1 cellular context compared by ENCODE assay signal in the genomic region with DNA sequence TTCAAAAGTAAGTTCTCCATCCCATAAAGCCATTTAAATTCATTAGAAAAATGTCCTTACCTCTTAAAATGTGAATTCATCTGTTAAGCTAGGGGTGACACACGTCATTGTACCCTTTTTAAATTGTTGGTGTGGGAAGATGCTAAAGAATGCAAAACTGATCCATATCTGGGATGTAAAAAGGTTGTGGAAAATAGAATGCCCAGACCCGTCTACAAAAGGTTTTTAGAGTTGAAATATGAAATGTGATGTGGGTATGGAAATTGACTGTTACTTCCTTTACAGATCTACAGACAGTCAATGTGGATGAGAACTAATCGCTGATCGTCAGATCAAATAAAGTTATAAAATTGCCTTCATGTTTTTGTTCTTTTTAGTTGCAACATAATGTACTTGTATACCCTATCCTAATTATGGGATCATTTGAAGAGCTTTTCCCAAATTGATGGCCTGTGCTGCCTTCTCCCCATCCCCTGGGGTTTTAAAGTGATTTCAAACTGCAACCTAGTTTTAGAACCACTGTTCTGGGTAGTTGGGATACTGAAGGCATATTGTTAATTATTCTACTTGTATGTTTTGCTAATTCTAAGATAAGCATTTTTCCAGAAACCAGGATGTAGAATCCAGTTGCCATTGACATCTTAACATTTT.
TF ChIP-seq lines count a peak whose summit lies in the region.

No MANE protein-coding gene starts in this region.

TF ChIP-seq in HepG2, 621 proteins besides CTCF, POLR2A, EP300 and RAD21:
- TF ChIP-seq MBD4 (IDR thresholded peaks at IDR 0.05; ENCODE audit: borderline replicate concordance, low read length) (peak; percentile 79), AGO2 (optimal IDR thresholded peaks at IDR 0.05; ENCODE audit: low read depth, low read length) (peak; percentile 39), MEIS2 (CRISPR knock-in tag; IDR thresholded peaks at IDR 0.05) (no peak), SCMH1 (CRISPR knock-in tag; IDR thresholded peaks at IDR 0.05; ENCODE audit: borderline replicate concordance) (no peak), ZNF451 (CRISPR knock-in tag; IDR thresholded peaks at IDR 0.05) (no peak), POLR2G (IDR thresholded peaks at IDR 0.05; ENCODE audit: low read depth, low read length) (peak; percentile 35; the same call in 1 of the 2 replicates), MAZ (IDR thresholded peaks at IDR 0.05; ENCODE audit: borderline replicate concordance, low read depth, low read length) (no peak), MAZ (CRISPR knock-in tag; IDR thresholded peaks at IDR 0.05; ENCODE audit: low read depth) (no peak), ZNF234 (CRISPR knock-in tag; conservative IDR thresholded peaks at IDR 0.05) (no peak), PPARG (CRISPR knock-in tag; conservative IDR thresholded peaks at IDR 0.05) (no peak), ZNF782 (CRISPR knock-in tag; IDR thresholded peaks at IDR 0.05; ENCODE audit: borderline replicate concordance) (no peak), RBM22 (optimal IDR thresholded peaks at IDR 0.05; ENCODE audit: low read length) (peak; percentile 74), JUNB (CRISPR knock-in tag; IDR thresholded peaks at IDR 0.05; ENCODE audit: borderline replicate concordance) (no peak), ZSCAN12 (CRISPR knock-in tag; IDR thresholded peaks at IDR 0.05) (no peak), NFE2L1 (CRISPR knock-in tag; IDR thresholded peaks at IDR 0.05; ENCODE audit: borderline replicate concordance) (no peak), RBFOX2 (IDR thresholded peaks at IDR 0.05; ENCODE audit: low read depth, low read length) (peak; percentile 32)
- TF ChIP-seq, protein P1, sequence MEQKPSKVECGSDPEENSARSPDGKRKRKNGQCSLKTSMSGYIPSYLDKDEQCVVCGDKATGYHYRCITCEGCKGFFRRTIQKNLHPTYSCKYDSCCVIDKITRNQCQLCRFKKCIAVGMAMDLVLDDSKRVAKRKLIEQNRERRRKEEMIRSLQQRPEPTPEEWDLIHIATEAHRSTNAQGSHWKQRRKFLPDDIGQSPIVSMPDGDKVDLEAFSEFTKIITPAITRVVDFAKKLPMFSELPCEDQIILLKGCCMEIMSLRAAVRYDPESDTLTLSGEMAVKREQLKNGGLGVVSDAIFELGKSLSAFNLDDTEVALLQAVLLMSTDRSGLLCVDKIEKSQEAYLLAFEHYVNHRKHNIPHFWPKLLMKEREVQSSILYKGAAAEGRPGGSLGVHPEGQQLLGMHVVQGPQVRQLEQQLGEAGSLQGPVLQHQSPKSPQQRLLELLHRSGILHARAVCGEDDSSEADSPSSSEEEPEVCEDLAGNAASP (CRISPR knock-in tag; IDR thresholded peaks at IDR 0.05; ENCODE audit: borderline replicate concordance), result no peak
- TF ChIP-seq, protein P2, sequence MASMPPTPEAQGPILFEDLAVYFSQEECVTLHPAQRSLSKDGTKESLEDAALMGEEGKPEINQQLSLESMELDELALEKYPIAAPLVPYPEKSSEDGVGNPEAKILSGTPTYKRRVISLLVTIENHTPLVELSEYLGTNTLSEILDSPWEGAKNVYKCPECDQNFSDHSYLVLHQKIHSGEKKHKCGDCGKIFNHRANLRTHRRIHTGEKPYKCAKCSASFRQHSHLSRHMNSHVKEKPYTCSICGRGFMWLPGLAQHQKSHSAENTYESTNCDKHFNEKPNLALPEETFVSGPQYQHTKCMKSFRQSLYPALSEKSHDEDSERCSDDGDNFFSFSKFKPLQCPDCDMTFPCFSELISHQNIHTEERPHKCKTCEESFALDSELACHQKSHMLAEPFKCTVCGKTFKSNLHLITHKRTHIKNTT (CRISPR knock-in tag; IDR thresholded peaks at IDR 0.05), result no peak
- TF ChIP-seq, protein P3, sequence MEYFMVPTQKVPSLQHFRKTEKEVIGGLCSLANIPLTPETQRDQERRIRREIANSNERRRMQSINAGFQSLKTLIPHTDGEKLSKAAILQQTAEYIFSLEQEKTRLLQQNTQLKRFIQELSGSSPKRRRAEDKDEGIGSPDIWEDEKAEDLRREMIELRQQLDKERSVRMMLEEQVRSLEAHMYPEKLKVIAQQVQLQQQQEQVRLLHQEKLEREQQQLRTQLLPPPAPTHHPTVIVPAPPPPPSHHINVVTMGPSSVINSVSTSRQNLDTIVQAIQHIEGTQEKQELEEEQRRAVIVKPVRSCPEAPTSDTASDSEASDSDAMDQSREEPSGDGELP (IDR thresholded peaks at IDR 0.05; ENCODE audit: borderline replicate concordance, low read depth), result no peak
- TF ChIP-seq, protein P4, sequence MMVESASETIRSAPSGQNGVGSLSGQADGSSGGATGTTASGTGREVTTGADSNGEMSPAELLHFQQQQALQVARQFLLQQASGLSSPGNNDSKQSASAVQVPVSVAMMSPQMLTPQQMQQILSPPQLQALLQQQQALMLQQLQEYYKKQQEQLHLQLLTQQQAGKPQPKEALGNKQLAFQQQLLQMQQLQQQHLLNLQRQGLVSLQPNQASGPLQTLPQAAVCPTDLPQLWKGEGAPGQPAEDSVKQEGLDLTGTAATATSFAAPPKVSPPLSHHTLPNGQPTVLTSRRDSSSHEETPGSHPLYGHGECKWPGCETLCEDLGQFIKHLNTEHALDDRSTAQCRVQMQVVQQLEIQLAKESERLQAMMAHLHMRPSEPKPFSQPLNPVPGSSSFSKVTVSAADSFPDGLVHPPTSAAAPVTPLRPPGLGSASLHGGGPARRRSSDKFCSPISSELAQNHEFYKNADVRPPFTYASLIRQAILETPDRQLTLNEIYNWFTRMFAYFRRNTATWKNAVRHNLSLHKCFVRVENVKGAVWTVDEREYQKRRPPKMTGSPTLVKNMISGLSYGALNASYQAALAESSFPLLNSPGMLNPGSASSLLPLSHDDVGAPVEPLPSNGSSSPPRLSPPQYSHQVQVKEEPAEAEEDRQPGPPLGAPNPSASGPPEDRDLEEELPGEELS (CRISPR knock-in tag; IDR thresholded peaks at IDR 0.05), result no peak
- TF ChIP-seq, protein P5, sequence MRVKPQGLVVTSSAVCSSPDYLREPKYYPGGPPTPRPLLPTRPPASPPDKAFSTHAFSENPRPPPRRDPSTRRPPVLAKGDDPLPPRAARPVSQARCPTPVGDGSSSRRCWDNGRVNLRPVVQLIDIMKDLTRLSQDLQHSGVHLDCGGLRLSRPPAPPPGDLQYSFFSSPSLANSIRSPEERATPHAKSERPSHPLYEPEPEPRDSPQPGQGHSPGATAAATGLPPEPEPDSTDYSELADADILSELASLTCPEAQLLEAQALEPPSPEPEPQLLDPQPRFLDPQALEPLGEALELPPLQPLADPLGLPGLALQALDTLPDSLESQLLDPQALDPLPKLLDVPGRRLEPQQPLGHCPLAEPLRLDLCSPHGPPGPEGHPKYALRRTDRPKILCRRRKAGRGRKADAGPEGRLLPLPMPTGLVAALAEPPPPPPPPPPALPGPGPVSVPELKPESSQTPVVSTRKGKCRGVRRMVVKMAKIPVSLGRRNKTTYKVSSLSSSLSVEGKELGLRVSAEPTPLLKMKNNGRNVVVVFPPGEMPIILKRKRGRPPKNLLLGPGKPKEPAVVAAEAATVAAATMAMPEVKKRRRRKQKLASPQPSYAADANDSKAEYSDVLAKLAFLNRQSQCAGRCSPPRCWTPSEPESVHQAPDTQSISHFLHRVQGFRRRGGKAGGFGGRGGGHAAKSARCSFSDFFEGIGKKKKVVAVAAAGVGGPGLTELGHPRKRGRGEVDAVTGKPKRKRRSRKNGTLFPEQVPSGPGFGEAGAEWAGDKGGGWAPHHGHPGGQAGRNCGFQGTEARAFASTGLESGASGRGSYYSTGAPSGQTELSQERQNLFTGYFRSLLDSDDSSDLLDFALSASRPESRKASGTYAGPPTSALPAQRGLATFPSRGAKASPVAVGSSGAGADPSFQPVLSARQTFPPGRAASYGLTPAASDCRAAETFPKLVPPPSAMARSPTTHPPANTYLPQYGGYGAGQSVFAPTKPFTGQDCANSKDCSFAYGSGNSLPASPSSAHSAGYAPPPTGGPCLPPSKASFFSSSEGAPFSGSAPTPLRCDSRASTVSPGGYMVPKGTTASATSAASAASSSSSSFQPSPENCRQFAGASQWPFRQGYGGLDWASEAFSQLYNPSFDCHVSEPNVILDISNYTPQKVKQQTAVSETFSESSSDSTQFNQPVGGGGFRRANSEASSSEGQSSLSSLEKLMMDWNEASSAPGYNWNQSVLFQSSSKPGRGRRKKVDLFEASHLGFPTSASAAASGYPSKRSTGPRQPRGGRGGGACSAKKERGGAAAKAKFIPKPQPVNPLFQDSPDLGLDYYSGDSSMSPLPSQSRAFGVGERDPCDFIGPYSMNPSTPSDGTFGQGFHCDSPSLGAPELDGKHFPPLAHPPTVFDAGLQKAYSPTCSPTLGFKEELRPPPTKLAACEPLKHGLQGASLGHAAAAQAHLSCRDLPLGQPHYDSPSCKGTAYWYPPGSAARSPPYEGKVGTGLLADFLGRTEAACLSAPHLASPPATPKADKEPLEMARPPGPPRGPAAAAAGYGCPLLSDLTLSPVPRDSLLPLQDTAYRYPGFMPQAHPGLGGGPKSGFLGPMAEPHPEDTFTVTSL (CRISPR knock-in tag; IDR thresholded peaks at IDR 0.05; ENCODE audit: borderline replicate concordance), result no peak
- TF ChIP-seq, protein P6, sequence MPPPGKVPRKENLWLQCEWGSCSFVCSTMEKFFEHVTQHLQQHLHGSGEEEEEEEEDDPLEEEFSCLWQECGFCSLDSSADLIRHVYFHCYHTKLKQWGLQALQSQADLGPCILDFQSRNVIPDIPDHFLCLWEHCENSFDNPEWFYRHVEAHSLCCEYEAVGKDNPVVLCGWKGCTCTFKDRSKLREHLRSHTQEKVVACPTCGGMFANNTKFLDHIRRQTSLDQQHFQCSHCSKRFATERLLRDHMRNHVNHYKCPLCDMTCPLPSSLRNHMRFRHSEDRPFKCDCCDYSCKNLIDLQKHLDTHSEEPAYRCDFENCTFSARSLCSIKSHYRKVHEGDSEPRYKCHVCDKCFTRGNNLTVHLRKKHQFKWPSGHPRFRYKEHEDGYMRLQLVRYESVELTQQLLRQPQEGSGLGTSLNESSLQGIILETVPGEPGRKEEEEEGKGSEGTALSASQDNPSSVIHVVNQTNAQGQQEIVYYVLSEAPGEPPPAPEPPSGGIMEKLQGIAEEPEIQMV (CRISPR knock-in tag; IDR thresholded peaks at IDR 0.05; ENCODE audit: low read depth), result no peak
- TF ChIP-seq, protein P7, sequence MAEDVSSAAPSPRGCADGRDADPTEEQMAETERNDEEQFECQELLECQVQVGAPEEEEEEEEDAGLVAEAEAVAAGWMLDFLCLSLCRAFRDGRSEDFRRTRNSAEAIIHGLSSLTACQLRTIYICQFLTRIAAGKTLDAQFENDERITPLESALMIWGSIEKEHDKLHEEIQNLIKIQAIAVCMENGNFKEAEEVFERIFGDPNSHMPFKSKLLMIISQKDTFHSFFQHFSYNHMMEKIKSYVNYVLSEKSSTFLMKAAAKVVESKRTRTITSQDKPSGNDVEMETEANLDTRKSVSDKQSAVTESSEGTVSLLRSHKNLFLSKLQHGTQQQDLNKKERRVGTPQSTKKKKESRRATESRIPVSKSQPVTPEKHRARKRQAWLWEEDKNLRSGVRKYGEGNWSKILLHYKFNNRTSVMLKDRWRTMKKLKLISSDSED (CRISPR knock-in tag; IDR thresholded peaks at IDR 0.05), result no peak
